ENCODE assay signal across 2 cellular contexts in the genomic region with DNA sequence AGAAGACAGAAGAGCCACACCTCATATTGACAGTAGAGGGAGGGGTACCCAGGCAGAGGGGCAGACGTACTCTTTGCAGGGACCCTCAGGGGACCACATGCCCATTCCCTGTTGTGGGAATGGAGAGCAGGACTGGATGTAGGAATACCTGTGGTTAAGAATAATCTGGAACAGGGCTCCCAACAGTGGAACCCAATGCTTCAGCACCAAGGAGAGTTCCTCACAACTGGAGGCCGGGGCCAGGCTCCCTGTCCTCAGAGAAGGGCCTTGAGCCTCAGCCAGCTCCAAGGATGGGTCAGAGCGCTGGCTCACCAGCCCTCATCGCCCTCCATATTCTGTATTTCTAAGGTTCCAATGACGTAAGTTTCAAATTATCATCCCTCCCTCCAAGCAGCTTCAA.
TF ChIP-seq lines count a peak whose summit lies in the region.

No MANE protein-coding gene starts in this region.

TF ChIP-seq in HCT116, 20 proteins besides CTCF, POLR2A, EP300 and RAD21 (continued from another document):
- TF ChIP-seq, protein P1, sequence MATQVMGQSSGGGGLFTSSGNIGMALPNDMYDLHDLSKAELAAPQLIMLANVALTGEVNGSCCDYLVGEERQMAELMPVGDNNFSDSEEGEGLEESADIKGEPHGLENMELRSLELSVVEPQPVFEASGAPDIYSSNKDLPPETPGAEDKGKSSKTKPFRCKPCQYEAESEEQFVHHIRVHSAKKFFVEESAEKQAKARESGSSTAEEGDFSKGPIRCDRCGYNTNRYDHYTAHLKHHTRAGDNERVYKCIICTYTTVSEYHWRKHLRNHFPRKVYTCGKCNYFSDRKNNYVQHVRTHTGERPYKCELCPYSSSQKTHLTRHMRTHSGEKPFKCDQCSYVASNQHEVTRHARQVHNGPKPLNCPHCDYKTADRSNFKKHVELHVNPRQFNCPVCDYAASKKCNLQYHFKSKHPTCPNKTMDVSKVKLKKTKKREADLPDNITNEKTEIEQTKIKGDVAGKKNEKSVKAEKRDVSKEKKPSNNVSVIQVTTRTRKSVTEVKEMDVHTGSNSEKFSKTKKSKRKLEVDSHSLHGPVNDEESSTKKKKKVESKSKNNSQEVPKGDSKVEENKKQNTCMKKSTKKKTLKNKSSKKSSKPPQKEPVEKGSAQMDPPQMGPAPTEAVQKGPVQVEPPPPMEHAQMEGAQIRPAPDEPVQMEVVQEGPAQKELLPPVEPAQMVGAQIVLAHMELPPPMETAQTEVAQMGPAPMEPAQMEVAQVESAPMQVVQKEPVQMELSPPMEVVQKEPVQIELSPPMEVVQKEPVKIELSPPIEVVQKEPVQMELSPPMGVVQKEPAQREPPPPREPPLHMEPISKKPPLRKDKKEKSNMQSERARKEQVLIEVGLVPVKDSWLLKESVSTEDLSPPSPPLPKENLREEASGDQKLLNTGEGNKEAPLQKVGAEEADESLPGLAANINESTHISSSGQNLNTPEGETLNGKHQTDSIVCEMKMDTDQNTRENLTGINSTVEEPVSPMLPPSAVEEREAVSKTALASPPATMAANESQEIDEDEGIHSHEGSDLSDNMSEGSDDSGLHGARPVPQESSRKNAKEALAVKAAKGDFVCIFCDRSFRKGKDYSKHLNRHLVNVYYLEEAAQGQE (IDR thresholded peaks at IDR 0.05; ENCODE audit: low read depth), result peak; percentile 72

TF ChIP-seq in SK-N-SH treated with all-trans-retinoic acid at 6 μM for 48 hours, 23 proteins besides CTCF, POLR2A, EP300 and RAD21 (continued from another document):
- TF ChIP-seq, protein P2, sequence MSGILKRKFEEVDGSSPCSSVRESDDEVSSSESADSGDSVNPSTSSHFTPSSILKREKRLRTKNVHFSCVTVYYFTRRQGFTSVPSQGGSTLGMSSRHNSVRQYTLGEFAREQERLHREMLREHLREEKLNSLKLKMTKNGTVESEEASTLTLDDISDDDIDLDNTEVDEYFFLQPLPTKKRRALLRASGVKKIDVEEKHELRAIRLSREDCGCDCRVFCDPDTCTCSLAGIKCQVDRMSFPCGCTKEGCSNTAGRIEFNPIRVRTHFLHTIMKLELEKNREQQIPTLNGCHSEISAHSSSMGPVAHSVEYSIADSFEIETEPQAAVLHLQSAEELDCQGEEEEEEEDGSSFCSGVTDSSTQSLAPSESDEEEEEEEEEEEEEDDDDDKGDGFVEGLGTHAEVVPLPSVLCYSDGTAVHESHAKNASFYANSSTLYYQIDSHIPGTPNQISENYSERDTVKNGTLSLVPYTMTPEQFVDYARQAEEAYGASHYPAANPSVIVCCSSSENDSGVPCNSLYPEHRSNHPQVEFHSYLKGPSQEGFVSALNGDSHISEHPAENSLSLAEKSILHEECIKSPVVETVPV (CRISPR knock-in tag; IDR thresholded peaks at IDR 0.05), result no peak
- TF ChIP-seq TCF4 (CRISPR knock-in tag; IDR thresholded peaks at IDR 0.05; ENCODE audit: borderline replicate concordance) (no peak), ZC3H10 (CRISPR knock-in tag; IDR thresholded peaks at IDR 0.05) (no peak), ZNF8 (CRISPR knock-in tag; IDR thresholded peaks at IDR 0.05) (no peak), TOX (CRISPR knock-in tag; IDR thresholded peaks at IDR 0.05; ENCODE audit: borderline replicate concordance) (no peak), OSR1 (CRISPR knock-in tag; IDR thresholded peaks at IDR 0.05) (no peak), CSDC2 (CRISPR knock-in tag; IDR thresholded peaks at IDR 0.05) (no peak)
